1 cellular context compared by ENCODE assay signal in genomic region chr10:110919349-110919931, GRCh38.
TF ChIP-seq lines count a peak whose summit lies in the region.

Gene SHOC2, plus strand, starts transcription at chr10:110919604. Its CDS starts 44,755 bp downstream, at chr10:110964359.

TF ChIP-seq in K562, 482 proteins besides CTCF, POLR2A, EP300 and RAD21 (continued from another document and continues in another):
- TF ChIP-seq, protein P1, sequence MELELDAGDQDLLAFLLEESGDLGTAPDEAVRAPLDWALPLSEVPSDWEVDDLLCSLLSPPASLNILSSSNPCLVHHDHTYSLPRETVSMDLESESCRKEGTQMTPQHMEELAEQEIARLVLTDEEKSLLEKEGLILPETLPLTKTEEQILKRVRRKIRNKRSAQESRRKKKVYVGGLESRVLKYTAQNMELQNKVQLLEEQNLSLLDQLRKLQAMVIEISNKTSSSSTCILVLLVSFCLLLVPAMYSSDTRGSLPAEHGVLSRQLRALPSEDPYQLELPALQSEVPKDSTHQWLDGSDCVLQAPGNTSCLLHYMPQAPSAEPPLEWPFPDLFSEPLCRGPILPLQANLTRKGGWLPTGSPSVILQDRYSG (tag; conservative IDR thresholded peaks at IDR 0.05; ENCODE audit: low read depth) = no peak
- TF ChIP-seq TCFL5 (CRISPR knock-in tag; conservative IDR thresholded peaks at IDR 0.05) (no peak), TFE3 (CRISPR knock-in tag; IDR thresholded peaks at IDR 0.05) (no peak), TEAD4 (IDR thresholded peaks at IDR 0.05; ENCODE audit: low read length) (no peak), TEAD4 (CRISPR knock-in tag; IDR thresholded peaks at IDR 0.05; ENCODE audit: borderline replicate concordance) (no peak), CBX1 (IDR thresholded peaks at IDR 0.05; ENCODE audit: low read depth) (no peak), ZBTB26 (CRISPR knock-in tag; IDR thresholded peaks at IDR 0.05) (no peak), EGR1 (conservative IDR thresholded peaks at IDR 0.05) (peak; percentile 65; the same call in 1 of the 2 replicates), ETS1 (conservative IDR thresholded peaks at IDR 0.05; ENCODE audit: control insufficient read depth, low read depth, low read length) (no peak; the same call in 1 of the 2 replicates), PHB2 (IDR thresholded peaks at IDR 0.05; ENCODE audit: low read depth) (no peak), PTRF (tag; IDR thresholded peaks at IDR 0.05) (no peak), CTBP1 (IDR thresholded peaks at IDR 0.05; ENCODE audit: borderline replicate concordance) (no peak), SOX6 (IDR thresholded peaks at IDR 0.05) (no peak), RFX5 (IDR thresholded peaks at IDR 0.05; ENCODE audit: low read depth, low read length) (no peak), ZNF668 (CRISPR knock-in tag; IDR thresholded peaks at IDR 0.05) (no peak), SIN3B (IDR thresholded peaks at IDR 0.05; ENCODE audit: low read depth) (0 out of 2 replicates have a peak, but pooled peaks have one; percentile 32), ZNF584 (CRISPR knock-in tag; IDR thresholded peaks at IDR 0.05; ENCODE audit: low read depth) (0 out of 2 replicates have a peak, but pooled peaks have one; percentile 11), ZNF263 (CRISPR knock-in tag; IDR thresholded peaks at IDR 0.05; ENCODE audit: borderline replicate concordance) (peak; percentile 92), ZNF695 (CRISPR knock-in tag; IDR thresholded peaks at IDR 0.05) (no peak), ZBTB7A (IDR thresholded peaks at IDR 0.05; ENCODE audit: borderline replicate concordance, control insufficient read depth, low read depth, low read length) (peak; percentile 46; the same call in 1 of the 2 replicates), CREBBP (IDR thresholded peaks at IDR 0.05; ENCODE audit: low read depth, low read length) (no peak), MTA3 (IDR thresholded peaks at IDR 0.05; ENCODE audit: borderline replicate concordance) (no peak), THRA (IDR thresholded peaks at IDR 0.05) (no peak), JUNB (CRISPR knock-in tag; conservative IDR thresholded peaks at IDR 0.05) (no peak), ZNF347 (CRISPR knock-in tag; IDR thresholded peaks at IDR 0.05; ENCODE audit: low read depth) (no peak), YBX1 (IDR thresholded peaks at IDR 0.05) (no peak), MCM2 (IDR thresholded peaks at IDR 0.05; ENCODE audit: low read depth) (no peak), DDX20 (tag; IDR thresholded peaks at IDR 0.05; ENCODE audit: low read depth) (no peak), NFXL1 (CRISPR knock-in tag; IDR thresholded peaks at IDR 0.05) (no peak), SP2 (IDR thresholded peaks at IDR 0.05; ENCODE audit: extremely low read depth, low read depth, low read length, poor library complexity, severe bottlenecking) (no peak), HNRNPH1 (optimal IDR thresholded peaks at IDR 0.05; ENCODE audit: low read depth, low read length) (no peak), GATAD2B (IDR thresholded peaks at IDR 0.05; ENCODE audit: borderline replicate concordance) (0 out of 2 replicates have a peak, but pooled peaks have one; percentile 54), RBM15 (IDR thresholded peaks at IDR 0.05; ENCODE audit: insufficient read depth, low read length) (no peak), TCF7 (IDR thresholded peaks at IDR 0.05; ENCODE audit: borderline replicate concordance) (no peak), RUNX1 (IDR thresholded peaks at IDR 0.05; ENCODE audit: low read depth) (no peak), GABPB1 (CRISPR knock-in tag; IDR thresholded peaks at IDR 0.05) (no peak), ZNF316 (IDR thresholded peaks at IDR 0.05) (no peak), HIVEP1 (CRISPR knock-in tag; IDR thresholded peaks at IDR 0.05) (no peak), FOS (IDR thresholded peaks at IDR 0.05; ENCODE audit: extremely low read depth, insufficient read length) (no peak), ZNF644 (tag; IDR thresholded peaks at IDR 0.05; ENCODE audit: low read depth) (no peak), SIX5 (IDR thresholded peaks at IDR 0.05; ENCODE audit: borderline replicate concordance in 1 of 2, insufficient read depth in 1 of 2, low read depth in 1 of 2, low read length in 2 of 2) (no peak), NFIX (CRISPR knock-in tag; IDR thresholded peaks at IDR 0.05; ENCODE audit: low read depth) (no peak), NEUROD1 (IDR thresholded peaks at IDR 0.05; ENCODE audit: borderline replicate concordance, low read depth, low read length, partially characterized antibody) (no peak), MLLT1 (IDR thresholded peaks at IDR 0.05) (no peak), MAFG (tag; conservative IDR thresholded peaks at IDR 0.05) (no peak)
- TF ChIP-seq, protein P2, sequence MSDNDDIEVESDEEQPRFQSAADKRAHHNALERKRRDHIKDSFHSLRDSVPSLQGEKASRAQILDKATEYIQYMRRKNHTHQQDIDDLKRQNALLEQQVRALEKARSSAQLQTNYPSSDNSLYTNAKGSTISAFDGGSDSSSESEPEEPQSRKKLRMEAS (CRISPR knock-in tag; IDR thresholded peaks at IDR 0.05) = 0 out of 2 replicates have a peak, but pooled peaks have one; percentile 12
- TF ChIP-seq, protein P3, sequence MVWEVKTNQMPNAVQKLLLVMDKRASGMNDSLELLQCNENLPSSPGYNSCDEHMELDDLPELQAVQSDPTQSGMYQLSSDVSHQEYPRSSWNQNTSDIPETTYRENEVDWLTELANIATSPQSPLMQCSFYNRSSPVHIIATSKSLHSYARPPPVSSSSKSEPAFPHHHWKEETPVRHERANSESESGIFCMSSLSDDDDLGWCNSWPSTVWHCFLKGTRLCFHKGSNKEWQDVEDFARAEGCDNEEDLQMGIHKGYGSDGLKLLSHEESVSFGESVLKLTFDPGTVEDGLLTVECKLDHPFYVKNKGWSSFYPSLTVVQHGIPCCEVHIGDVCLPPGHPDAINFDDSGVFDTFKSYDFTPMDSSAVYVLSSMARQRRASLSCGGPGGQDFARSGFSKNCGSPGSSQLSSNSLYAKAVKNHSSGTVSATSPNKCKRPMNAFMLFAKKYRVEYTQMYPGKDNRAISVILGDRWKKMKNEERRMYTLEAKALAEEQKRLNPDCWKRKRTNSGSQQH (CRISPR knock-in tag; IDR thresholded peaks at IDR 0.05) = no peak
- TF ChIP-seq, protein P4, sequence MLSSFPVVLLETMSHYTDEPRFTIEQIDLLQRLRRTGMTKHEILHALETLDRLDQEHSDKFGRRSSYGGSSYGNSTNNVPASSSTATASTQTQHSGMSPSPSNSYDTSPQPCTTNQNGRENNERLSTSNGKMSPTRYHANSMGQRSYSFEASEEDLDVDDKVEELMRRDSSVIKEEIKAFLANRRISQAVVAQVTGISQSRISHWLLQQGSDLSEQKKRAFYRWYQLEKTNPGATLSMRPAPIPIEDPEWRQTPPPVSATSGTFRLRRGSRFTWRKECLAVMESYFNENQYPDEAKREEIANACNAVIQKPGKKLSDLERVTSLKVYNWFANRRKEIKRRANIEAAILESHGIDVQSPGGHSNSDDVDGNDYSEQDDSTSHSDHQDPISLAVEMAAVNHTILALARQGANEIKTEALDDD (IDR thresholded peaks at IDR 0.05) = no peak
- TF ChIP-seq, protein P5, sequence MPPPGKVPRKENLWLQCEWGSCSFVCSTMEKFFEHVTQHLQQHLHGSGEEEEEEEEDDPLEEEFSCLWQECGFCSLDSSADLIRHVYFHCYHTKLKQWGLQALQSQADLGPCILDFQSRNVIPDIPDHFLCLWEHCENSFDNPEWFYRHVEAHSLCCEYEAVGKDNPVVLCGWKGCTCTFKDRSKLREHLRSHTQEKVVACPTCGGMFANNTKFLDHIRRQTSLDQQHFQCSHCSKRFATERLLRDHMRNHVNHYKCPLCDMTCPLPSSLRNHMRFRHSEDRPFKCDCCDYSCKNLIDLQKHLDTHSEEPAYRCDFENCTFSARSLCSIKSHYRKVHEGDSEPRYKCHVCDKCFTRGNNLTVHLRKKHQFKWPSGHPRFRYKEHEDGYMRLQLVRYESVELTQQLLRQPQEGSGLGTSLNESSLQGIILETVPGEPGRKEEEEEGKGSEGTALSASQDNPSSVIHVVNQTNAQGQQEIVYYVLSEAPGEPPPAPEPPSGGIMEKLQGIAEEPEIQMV (tag; conservative IDR thresholded peaks at IDR 0.05; ENCODE audit: low read depth) = no peak
- TF ChIP-seq, protein P6, sequence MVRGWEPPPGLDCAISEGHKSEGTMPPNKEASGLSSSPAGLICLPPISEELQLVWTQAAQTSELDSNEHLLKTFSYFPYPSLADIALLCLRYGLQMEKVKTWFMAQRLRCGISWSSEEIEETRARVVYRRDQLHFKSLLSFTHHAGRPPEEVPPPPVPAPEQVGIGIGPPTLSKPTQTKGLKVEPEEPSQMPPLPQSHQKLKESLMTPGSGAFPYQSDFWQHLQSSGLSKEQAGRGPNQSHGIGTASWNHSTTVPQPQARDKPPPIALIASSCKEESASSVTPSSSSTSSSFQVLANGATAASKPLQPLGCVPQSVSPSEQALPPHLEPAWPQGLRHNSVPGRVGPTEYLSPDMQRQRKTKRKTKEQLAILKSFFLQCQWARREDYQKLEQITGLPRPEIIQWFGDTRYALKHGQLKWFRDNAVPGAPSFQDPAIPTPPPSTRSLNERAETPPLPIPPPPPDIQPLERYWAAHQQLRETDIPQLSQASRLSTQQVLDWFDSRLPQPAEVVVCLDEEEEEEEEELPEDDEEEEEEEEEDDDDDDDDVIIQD (CRISPR knock-in tag; IDR thresholded peaks at IDR 0.05) = no peak
